Comparison of ENCODE assay signal across 16 cellular contexts in genomic region chr18:50053142-50053541, GRCh38.
"Had no signal": no experiment of that assay in that cellular context is flagged by ENCODE, and none has a peak within 500 bp of the region (broad histone marks: within the 10 kb centered on the region; RNA-seq: fewer than 3 reads in every experiment).

No MANE protein-coding gene starts in this region.

- ATAC-seq: K562 had no signal

- DNase-seq: Kasumi-1, MM.1S, NCI-H1092 treated with DMSO at 0.1 percent for 48 hours, NCI-H1436, NCI-H1930, NCI-H2081, NCI-H2107, NCI-H345, NCI-H446 treated with DMSO at 0.1 percent for 48 hours, NCI-H510A treated with DMSO at 0.1 percent for 48 hours, NCI-H526, NCI-H82, Right ventricle myocardium superior, RPMI8226, SIG-M5 had no signal
